Comparison of ENCODE assay signal across 18 cellular contexts in genomic region chr6:11798538-11798937, GRCh38. TPM values are rescaled to one million over a fixed set of nuclear protein-coding genes. Genes with fewer than 3 reads are reported as not detected.
DNase-seq lines count a peak whose midpoint lies in the region; ATAC-seq and TF ChIP-seq lines count a peak whose summit lies in the region.
"Had no signal": no experiment of that assay in that cellular context is flagged by ENCODE, and none has a peak within 500 bp of the region (broad histone marks: within the 10 kb centered on the region; RNA-seq: fewer than 3 reads in every experiment).

No MANE protein-coding gene starts in this region.

- no peaks in the 10 kb centered on the region for H3K9me3 Mint-ChIP-seq in effector memory CD8-positive, alpha-beta T cell
- H3K9me3 Mint-ChIP-seq: HFFc6 had no signal

- DNase-seq in AG08395 (ENCODE audit: low spot score) (peak; percentile 6), IMR-90 (no peak), left lobe of liver (ENCODE audit: low spot score) (no peak), head of caudate nucleus (no peak), NCI-H82 treated with DMSO at 0.1 percent for 48 hours (lab: John Stamatoyannopoulos, UW; ENCODE audit: unreplicated experiment) (no peak), NCI-H2171 treated with DMSO at 0.1 percent for 48 hours (lab: John Stamatoyannopoulos, UW) (no peak)
- no peak for DNase-seq in effector memory CD8-positive, alpha-beta T cell
- no peak for DNase-seq in activated CD4-positive, alpha-beta T cell treated with anti-CD3 and anti-CD28 coated beads, Interleukin-2, amount 50 U/mL, for 48 hours
- DNase-seq: C1 segment of cervical spinal cord; Calu3; CD4-positive, alpha-beta T cell; DMS 273 treated with DMSO at 0.1 percent for 48 hours; HCEC 1CT; HFFc6 had no signal

- H3K4me3 Mint-ChIP-seq in effector memory CD8-positive, alpha-beta T cell = no peak overlapping the region
- H3K4me3 Mint-ChIP-seq: B cell; CD4-positive, alpha-beta T cell; HFFc6 had no signal

- H3K36me3 Mint-ChIP-seq in effector memory CD8-positive, alpha-beta T cell (ENCODE audit: insufficient read depth) = no peaks in the 10 kb centered on the region

- peaks cover 1% of the 10 kb centered on the region; the same call in 1 of the 2 replicates for H3K4me1 ChIP-seq in IMR-90 (ENCODE audit: control insufficient read depth, insufficient read depth, low read length)

- H4K91ac ChIP-seq in IMR-90 (ENCODE audit: insufficient read depth, low read depth, low read length) = no peak overlapping the region

- peak overlapping the region; percentile 51; the same call in 1 of the 2 replicates for H3K14ac ChIP-seq in IMR-90 (replicated peaks; ENCODE audit: low read depth, low read length)

- POLR2A ChIA-PET in IMR-90 (lab: Charles Lee; ENCODE audit: unreplicated experiment) = no interaction called here

- H2AK5ac ChIP-seq in IMR-90 (ENCODE audit: low read depth, low read length) = no peak overlapping the region

- CTCF ChIA-PET in IMR-90 (lab: Yijun Ruan, JAX) = no interaction called here

- H2BK5ac ChIP-seq in IMR-90 (ENCODE audit: low read depth, low read length, poor library complexity, severe bottlenecking) = no peak overlapping the region

- H2BK20ac ChIP-seq in IMR-90 (ENCODE audit: low read depth, low read length) = no peak overlapping the region

- no peak overlapping the region for H4K8ac ChIP-seq in IMR-90 (ENCODE audit: low read depth in 2 of 2, low read length in 2 of 2)

- no peak overlapping the region for H3K56ac ChIP-seq in IMR-90 (ENCODE audit: extremely low read depth, insufficient read depth, low read length)

- intact Hi-C loops in IMR-90 (cut with micrococcal nuclease) = no loop called here
- intact Hi-C loops in head of caudate nucleus (cut with DNase I) = no loop called here

- H3K23ac ChIP-seq in IMR-90 (ENCODE audit: low read depth, low read length) = no peak overlapping the region

- peaks cover 6 to 7% of the 10 kb centered on the region in 2 donors for H3K27me3 Mint-ChIP-seq in effector memory CD8-positive, alpha-beta T cell
- H3K27me3 Mint-ChIP-seq: CD4-positive, alpha-beta T cell had no signal

- no peak overlapping the region for H3K4me2 ChIP-seq in IMR-90 (ENCODE audit: low read depth, low read length)

- no TSS peak for BruUV-seq in IMR-90 (replicated peaks; lab: Mats Ljungman, UMichigan)

- ATAC-seq in IMR-90 (ENCODE audit: low read depth) (no peak), left lobe of liver (peak; percentile 32)
- peak; percentile 83 for ATAC-seq in effector memory CD8-positive, alpha-beta T cell (replicated peaks)
- ATAC-seq: GM12878 had no signal

- H2BK120ac ChIP-seq in IMR-90 (ENCODE audit: low read depth, low read length) = no peak overlapping the region

- no peaks in the 10 kb centered on the region for H3K9me3 ChIP-seq in IMR-90 (ENCODE audit: control insufficient read depth, insufficient read depth, low read length)

- H3K27ac ChIP-seq in IMR-90 (ENCODE audit: insufficient read depth, low read length) = no peak overlapping the region
- H3K27ac ChIP-seq: 22Rv1 had no signal

- in situ Hi-C loops in IMR-90 (cut with MboI; ENCODE audit: low sequenced_read_pairs) = no loop called here

- H3K18ac ChIP-seq in IMR-90 (ENCODE audit: low read depth, low read length) = no peak overlapping the region

- no peaks in the 10 kb centered on the region for H3K36me3 ChIP-seq in IMR-90 (ENCODE audit: control insufficient read depth, insufficient read depth, low read length)

- H3K79me1 ChIP-seq in IMR-90 (ENCODE audit: low read depth in 1 of 2, low read length in 2 of 2) = no peaks in the 10 kb centered on the region

- TF ChIP-seq RAD21 in IMR-90 (IDR thresholded peaks at IDR 0.05; ENCODE audit: low read length) = no peak

- WGBS in IMR-90 (ENCODE audit: extremely low coverage in 2 of 2, insufficient read length in 1 of 2), 2 experiments = no CpG with 5 or more reads among the region's 7 CpGs

- no peaks in the 10 kb centered on the region for H3K4me1 Mint-ChIP-seq in effector memory CD8-positive, alpha-beta T cell (ENCODE audit: low read depth in 2 of 2)
- H3K4me1 Mint-ChIP-seq: B cell had no signal

- no peak overlapping the region for H4K5ac ChIP-seq in IMR-90 (ENCODE audit: low read depth, low read length)

- H2AFZ ChIP-seq in IMR-90 (replicated peaks; ENCODE audit: low read length, poor library complexity) = no peak overlapping the region

- no peak overlapping the region for H3K4me3 ChIP-seq in IMR-90 (ENCODE audit: insufficient read depth, low read depth, low read length)
- H3K4me3 ChIP-seq: GM12878 had no signal

- H3K27me3 ChIP-seq in IMR-90 (ENCODE audit: control insufficient read depth, insufficient read depth, low read length) = no peaks in the 10 kb centered on the region

- H2BK15ac ChIP-seq in IMR-90 (ENCODE audit: low read depth, low read length) = no peak overlapping the region

- H4K20me1 ChIP-seq in IMR-90 (ENCODE audit: insufficient read depth, low read length) = no peaks in the 10 kb centered on the region

- TF ChIP-seq POLR2A in IMR-90 (IDR thresholded peaks at IDR 0.05; ENCODE audit: low read depth, low read length) = no peak

- no peak overlapping the region for H3K4ac ChIP-seq in IMR-90 (ENCODE audit: low read depth, low read length)

- no peaks in the 10 kb centered on the region; the same call in 1 of the 2 replicates for H3K9me1 ChIP-seq in IMR-90 (ENCODE audit: insufficient read depth, low read length)

- H3K27ac Mint-ChIP-seq in effector memory CD8-positive, alpha-beta T cell = no peak overlapping the region
- H3K27ac Mint-ChIP-seq: B cell; CD4-positive, alpha-beta T cell; HFFc6 had no signal

- dilution Hi-C loops in IMR-90 (cut with HindIII; ENCODE audit: low sequenced_read_pairs, unreplicated experiment) = no loop called here

- no peak for TF ChIP-seq CTCF in IMR-90 (conservative IDR thresholded peaks at IDR 0.05; ENCODE audit: low read depth, low read length)

- no peak overlapping the region for H3K9ac ChIP-seq in IMR-90 (ENCODE audit: low read depth, low read length)

- H2AK9ac ChIP-seq in IMR-90 (replicated peaks; ENCODE audit: low read depth, low read length, poor library complexity) = no peak overlapping the region

TF ChIP-seq in IMR-90, 13 proteins besides CTCF, POLR2A, EP300 and RAD21:
- TF ChIP-seq CEBPB (IDR thresholded peaks at IDR 0.05; ENCODE audit: low read depth, low read length) (no peak), SMC3 (IDR thresholded peaks at IDR 0.05; ENCODE audit: low read depth, low read length) (no peak), BHLHE40 (IDR thresholded peaks at IDR 0.05; ENCODE audit: low read depth, low read length) (no peak), RCOR1 (IDR thresholded peaks at IDR 0.05; ENCODE audit: insufficient replicate concordance, low read length) (no peak), MXI1 (IDR thresholded peaks at IDR 0.05; ENCODE audit: borderline replicate concordance, low read depth, low read length) (no peak), CHD1 (IDR thresholded peaks at IDR 0.05; ENCODE audit: low read depth, low read length) (no peak), NFE2L2 (IDR thresholded peaks at IDR 0.05; ENCODE audit: low read depth, low read length) (no peak), RFX5 (IDR thresholded peaks at IDR 0.05; ENCODE audit: low read depth, low read length) (no peak), MAFK (IDR thresholded peaks at IDR 0.05; ENCODE audit: low read depth, low read length) (no peak), FOS (IDR thresholded peaks at IDR 0.05; ENCODE audit: low read depth, low read length) (no peak), ELK1 (IDR thresholded peaks at IDR 0.05; ENCODE audit: borderline replicate concordance, low read depth, low read length) (no peak), MAZ (IDR thresholded peaks at IDR 0.05; ENCODE audit: borderline replicate concordance, low read depth, low read length) (no peak)
- TF ChIP-seq, protein P1, sequence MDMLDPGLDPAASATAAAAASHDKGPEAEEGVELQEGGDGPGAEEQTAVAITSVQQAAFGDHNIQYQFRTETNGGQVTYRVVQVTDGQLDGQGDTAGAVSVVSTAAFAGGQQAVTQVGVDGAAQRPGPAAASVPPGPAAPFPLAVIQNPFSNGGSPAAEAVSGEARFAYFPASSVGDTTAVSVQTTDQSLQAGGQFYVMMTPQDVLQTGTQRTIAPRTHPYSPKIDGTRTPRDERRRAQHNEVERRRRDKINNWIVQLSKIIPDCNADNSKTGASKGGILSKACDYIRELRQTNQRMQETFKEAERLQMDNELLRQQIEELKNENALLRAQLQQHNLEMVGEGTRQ (IDR thresholded peaks at IDR 0.05; ENCODE audit: low read depth, low read length) = no peak

RNA-seq across cellular contexts. Expression of gene ADTRP, which starts 19.9 kb away (rescaled TPM):
- total RNA-seq in IMR-90 (2012; rRNA removed) (0.72 and 0.83 TPM in 2 replicates), left lobe of liver (0.25 TPM)
- polyA plus RNA-seq in IMR-90 (2012; rRNA removed) = 0.14 and 0.50 TPM in 2 replicates
- 0.11 and 0.35 TPM in 2 replicates for polyA plus RNA-seq in IMR-90 (2012; cell fraction: cytosol; rRNA removed)
- 0.32 and 0.88 TPM in 2 replicates for polyA plus RNA-seq in IMR-90 (2012; cell fraction: nucleus; rRNA removed; ENCODE audit: low replicate concordance)
- total RNA-seq: A673 had no signal
